In the genomic region with DNA sequence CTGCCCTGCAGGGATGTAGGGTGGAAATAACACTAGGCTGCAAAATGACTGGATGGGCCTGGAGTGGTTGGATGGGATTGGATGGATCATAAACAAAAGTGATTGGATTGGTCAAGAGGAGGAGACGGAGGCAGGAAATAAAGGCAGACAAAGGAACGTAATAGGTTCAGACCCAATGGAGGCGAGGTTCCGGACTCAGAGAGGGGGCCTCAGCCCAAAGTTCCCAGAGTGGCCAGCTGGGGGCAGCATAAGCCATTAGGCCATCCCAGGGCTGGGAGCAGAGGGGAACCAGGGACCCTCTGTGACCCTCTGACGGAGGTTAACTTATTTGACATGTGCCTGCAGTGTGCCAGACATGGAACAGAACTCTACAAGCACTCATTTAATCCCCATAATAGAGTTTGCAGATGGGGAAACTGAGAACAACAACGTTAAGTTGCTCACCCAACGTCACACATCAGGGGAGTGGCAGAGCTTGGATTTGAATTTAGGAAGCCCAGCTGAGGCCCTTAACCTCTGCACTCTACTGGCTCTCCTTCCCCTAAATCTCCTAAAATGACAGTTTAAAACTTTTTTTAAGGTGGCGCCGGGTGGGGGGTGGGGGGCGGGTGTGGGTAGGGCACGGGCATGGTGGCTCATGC, we compare ENCODE assay signal across 1 cellular context.
TF ChIP-seq lines count a peak whose summit lies in the region.

No MANE protein-coding gene starts in this region.

TF ChIP-seq in GM12878, 131 proteins besides CTCF, POLR2A, EP300 and RAD21 (continued from another document):
- no peak for TF ChIP-seq JUNB (IDR thresholded peaks at IDR 0.05)
- TF ChIP-seq HDAC6 (IDR thresholded peaks at IDR 0.05; ENCODE audit: unreplicated experiment) = no peak
- TF ChIP-seq STAT1 (conservative IDR thresholded peaks at IDR 0.05) = no peak
- TF ChIP-seq EZH2 (IDR thresholded peaks at IDR 0.05; ENCODE audit: borderline replicate concordance, control insufficient read depth, low read depth, low read length) = no peak
- no peak for TF ChIP-seq ZBED1 (IDR thresholded peaks at IDR 0.05; ENCODE audit: borderline replicate concordance)
TF ChIP-seq in GM12878: peak in this region for 2.
